Comparison of ENCODE assay signal across 10 cellular contexts in genomic region chr17:34717092-34717491, GRCh38.
"Had no signal": no experiment of that assay in that cellular context is flagged by ENCODE, and none has a peak within 500 bp of the region (broad histone marks: within the 10 kb centered on the region; RNA-seq: fewer than 3 reads in every experiment).

No MANE protein-coding gene starts in this region.

- H3K27ac Mint-ChIP-seq: IgD-negative memory B cell had no signal

- DNase-seq: GM23248, GOT3, H7, HCEC 1CT, Karpas-422, KBM-7 had no signal

- H3K27ac ChIP-seq: GM23248, HL-60, KMS-11 had no signal

- H3K4me2 ChIP-seq: KMS-11 had no signal

- H3K4me3 Mint-ChIP-seq: IgD-negative memory B cell had no signal

- H3K9ac ChIP-seq: GM23248, KMS-11 had no signal

- H2AFZ ChIP-seq: GM23248 had no signal

- ATAC-seq: HepG2 had no signal
